24 cellular contexts compared by ENCODE assay signal in genomic region chr1:50857702-50858101, GRCh38.
"Had no signal": no experiment of that assay in that cellular context is flagged by ENCODE, and none has a peak within 500 bp of the region (broad histone marks: within the 10 kb centered on the region; RNA-seq: fewer than 3 reads in every experiment).

No MANE protein-coding gene starts in this region.

- H3K9me3 ChIP-seq: ovary, thyroid gland had no signal

- H3K27ac ChIP-seq: neural progenitor cell, ovary, parathyroid adenoma, psoas muscle, right lobe of liver, sigmoid colon, stomach, thoracic aorta, thyroid gland, tibial nerve, upper lobe of left lung, vagina had no signal

- ATAC-seq: psoas muscle; right cardiac atrium; right lobe of liver; stimulated activated effector memory CD8-positive, alpha-beta T cell treated with anti-CD3 and anti-CD28 coated beads, Interleukin-12 subunit alpha, Interleukin-12 subunit beta, amount 100 ng/mL, for 72 hours; stimulated activated naive B cell treated with anti-CD40 and anti-IgM and Interleukin-4, amounts not matched to agents 10 μg/mL and 1 μg/mL and 100 μg/mL, for 72 hours had no signal

- H2AFZ ChIP-seq: neural progenitor cell, parathyroid adenoma had no signal

- H3K4me2 ChIP-seq: neural progenitor cell had no signal

- H3K4me1 ChIP-seq: neural progenitor cell, parathyroid adenoma, psoas muscle, vagina had no signal

- H3K27me3 ChIP-seq: neural progenitor cell, ovary, right lobe of liver, sigmoid colon, stomach, thyroid gland, tibial nerve, upper lobe of left lung, vagina had no signal

- H3K9ac ChIP-seq: neural progenitor cell, parathyroid adenoma had no signal

- DNase-seq: occipital lobe; ovary; posterior cingulate gyrus; psoas muscle; right cardiac atrium; right lobe of liver; sigmoid colon; small intestine; stimulated activated CD4-positive, alpha-beta T cell treated with anti-CD3 and anti-CD28 coated beads, Interleukin-15, amount 100 ng/mL, for 24 hours; stimulated activated CD4-positive, alpha-beta T cell treated with anti-CD3 and anti-CD28 coated beads, Interleukin-2, amount 100 ng/mL, for 24 hours; stimulated activated CD4-positive, alpha-beta T cell treated with anti-CD3 and anti-CD28 coated beads, Interleukin-2, amount 100 ng/mL, for 48 hours; stimulated activated CD4-positive, alpha-beta T cell treated with anti-CD3 and anti-CD28 coated beads, Interleukin-4, amount 100 ng/mL, for 24 hours; stimulated activated naive B cell treated with anti-CD40 and anti-IgM and Interleukin-4, amounts not matched to agents 10 μg/mL and 1 μg/mL and 100 μg/mL, for 72 hours; stimulated activated naive CD4-positive, alpha-beta T cell treated with Interleukin-2 at 50 U/mL for 16 hours; stomach; thyroid gland; trophoblast cell; upper lobe of left lung had no signal

- H3K4me3 ChIP-seq: neural progenitor cell, ovary, psoas muscle, right lobe of liver, sigmoid colon, stomach, thoracic aorta, thyroid gland, tibial nerve, upper lobe of left lung, vagina had no signal

- H3K36me3 ChIP-seq: neural progenitor cell, ovary, right lobe of liver, sigmoid colon, stomach, thoracic aorta, thyroid gland, tibial nerve, upper lobe of left lung, vagina had no signal
